Comparison of ENCODE assay signal across 15 cellular contexts in the genomic region with DNA sequence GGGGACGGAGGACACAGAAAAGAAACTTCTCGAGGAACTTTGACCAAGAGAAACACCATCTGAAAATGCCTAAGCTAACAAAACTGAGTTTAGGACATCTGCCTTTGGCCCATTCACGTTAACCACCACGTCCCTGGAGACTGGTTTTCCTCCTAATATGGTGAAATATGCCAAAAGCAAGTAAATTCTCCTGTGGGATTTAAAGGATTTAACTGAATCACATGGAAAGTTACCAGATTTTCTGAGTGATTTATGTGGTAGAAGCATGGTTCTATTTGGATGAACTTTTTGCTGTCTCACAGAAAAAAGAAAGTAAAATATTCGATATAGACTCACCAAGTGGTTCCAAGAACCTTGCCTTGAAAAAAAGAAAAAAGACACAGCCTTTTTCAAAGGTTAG. TPM values are rescaled to one million over a fixed set of nuclear protein-coding genes. Genes with fewer than 3 reads are reported as not detected.
A peak's percentile ranks its signal among the peaks of the same experiment; 100 is the strongest.
DNase-seq lines count a peak whose midpoint lies in the region; ATAC-seq lines count a peak whose summit lies in the region.
"Had no signal": no experiment of that assay in that cellular context is flagged by ENCODE, and none has a peak within 500 bp of the region (broad histone marks: within the 10 kb centered on the region; RNA-seq: fewer than 3 reads in every experiment).

No MANE protein-coding gene starts in this region.

- H3K36me3 ChIP-seq in mesendoderm (ENCODE audit: control insufficient read depth, insufficient read depth, low read length) (no peaks in the 10 kb centered on the region), aorta (ENCODE audit: control insufficient read depth in 1 of 2, insufficient read depth in 2 of 2, low read length in 1 of 2) (no peaks in the 10 kb centered on the region)

- no peaks in the 10 kb centered on the region for H3K9me3 ChIP-seq in aorta (ENCODE audit: control insufficient read depth, low read length)

- H4K5ac ChIP-seq in mesendoderm (ENCODE audit: low read length) = no peak overlapping the region

- no peak overlapping the region for H3K56ac ChIP-seq in mesendoderm (ENCODE audit: low read length)

- WGBS in mesendoderm (ENCODE audit: extremely low coverage, insufficient coverage, low lambda C conversion rate) = no CpG with 5 or more reads among the region's 5 CpGs
- 5 to 9% methylated on average over 5 of the region's 5 CpGs for WGBS in aorta, 2 donors

- H2BK15ac ChIP-seq in mesendoderm (replicated peaks; ENCODE audit: low read depth) = no peak overlapping the region

- H3K23ac ChIP-seq in mesendoderm (ENCODE audit: low read length) = no peak overlapping the region

- DNase-seq in Right ventricle myocardium superior (no peak), cardiac septum (ENCODE audit: low spot score) (no peak), brain pericyte (ENCODE audit: low read depth, low spot score) (peak; percentile 53), mesendoderm (no peak), aorta (peak in 1 of 2 donors; percentile 56), SHP77 (lab: John Stamatoyannopoulos, UW) (no peak)
- DNase-seq: activated CD4-positive, alpha-beta T cell treated with anti-CD3 and anti-CD28 coated beads for 48 hours; DMS79 treated with DMSO at 0.1 percent for 48 hours; erythroblast; immature natural killer cell; NCI-H2029; NK-92 treated with Interleukin-12 subunit alpha and Interleukin-12 subunit beta, amount 100 ng/mL, for 24 hours; T-cell had no signal

- H3K4me3 ChIP-seq in mesendoderm (ENCODE audit: low read length) (no peak overlapping the region), aorta (ENCODE audit: low read length in 2 of 2) (no peak overlapping the region)

- peaks cover 8% of the 10 kb centered on the region for H3K4me1 ChIP-seq in mesendoderm (ENCODE audit: control insufficient read depth, low read depth, low read length)
- H3K4me1 ChIP-seq in aorta (ENCODE audit: control insufficient read depth in 1 of 2, insufficient read depth in 2 of 2, low read length in 2 of 2) = peaks cover 0 to 1% of the 10 kb centered on the region in 2 donors

- H3K79me2 ChIP-seq in mesendoderm (ENCODE audit: control insufficient read depth, insufficient read depth, low read length) = no peaks in the 10 kb centered on the region

- peak overlapping the region; percentile 23 for H3K18ac ChIP-seq in mesendoderm (ENCODE audit: low read length)

- peak; percentile 60 for ATAC-seq in Right ventricle myocardium superior (ENCODE audit: poor library complexity)
- peak; percentile 64 for ATAC-seq in aorta (ENCODE audit: low FRiP score)
- no peak for ATAC-seq in HG03097 (IDR thresholded peaks at IDR 0.05; ENCODE audit: low FRiP score, unreplicated experiment)
- ATAC-seq in GM19467 (IDR thresholded peaks at IDR 0.05; ENCODE audit: unreplicated experiment) = no peak
- ATAC-seq: T-cell had no signal

- H3K4ac ChIP-seq in mesendoderm (ENCODE audit: low read depth, low read length) = no peak overlapping the region

- H3K27ac ChIP-seq in mesendoderm (ENCODE audit: low read depth, low read length) (no peak overlapping the region), aorta (ENCODE audit: low read depth in 1 of 2, low read length in 2 of 2) (no peak overlapping the region)

- no peak overlapping the region for H4K8ac ChIP-seq in mesendoderm (ENCODE audit: low read depth, low read length)

- no peak overlapping the region for H3K4me2 ChIP-seq in mesendoderm (ENCODE audit: low read length)

- no peak overlapping the region for H2AK5ac ChIP-seq in mesendoderm (ENCODE audit: low read length)

- H3K9ac ChIP-seq in mesendoderm (ENCODE audit: low read length) = no peak overlapping the region

- no peaks in the 10 kb centered on the region for H3K27me3 ChIP-seq in mesendoderm (ENCODE audit: insufficient read depth, low read length, poor library complexity)
- H3K27me3 ChIP-seq in aorta (ENCODE audit: control insufficient read depth in 1 of 2, insufficient read depth in 2 of 2, low read length in 1 of 2) = no peaks in the 10 kb centered on the region

- intact Hi-C loops in Right ventricle myocardium superior (cut with DNase I) = no loop called here
- intact Hi-C loops in cardiac septum (cut with DNase I) = no loop called here
- intact Hi-C loops in aorta (cut with DNase I) = no loop called here

- no peak overlapping the region for H2BK5ac ChIP-seq in mesendoderm (ENCODE audit: low read length)

- H2BK120ac ChIP-seq in mesendoderm (ENCODE audit: low read depth, low read length) = no peak overlapping the region

- H3K79me1 ChIP-seq in mesendoderm (ENCODE audit: low read length) = no peaks in the 10 kb centered on the region

RNA-seq across cellular contexts. Expression of a gene that starts 30.4 kb away (rescaled TPM):
- total RNA-seq in Right ventricle myocardium superior = 2.3 TPM
- 1.9 TPM for total RNA-seq in cardiac septum
- 0.52 TPM for polyA plus RNA-seq in mesendoderm (2013, experiment 1 of 2)
- 0.64 TPM for polyA plus RNA-seq in mesendoderm (2013, experiment 2 of 2)
- total RNA-seq in aorta = 10 to 100 TPM in 1 of 2 donors, 1 to 10 TPM in 1; 2.2 to 14.0 TPM
- polyA plus RNA-seq in aorta = 1 to 10 TPM in 1 of 2 donors, under 1 TPM in 1; 0.88 to 1.1 TPM
- polyA plus RNA-seq: immature natural killer cell had no signal

Comparison
In these comparisons a context has a peak if more than half of its experiments do, and no peak if none do; other contexts are left out.
1. ATAC-seq: peak in Right ventricle myocardium superior (single experiment) and aorta (single experiment); none in HG03097 (single experiment) and GM19467 (single experiment).